In the genomic region with DNA sequence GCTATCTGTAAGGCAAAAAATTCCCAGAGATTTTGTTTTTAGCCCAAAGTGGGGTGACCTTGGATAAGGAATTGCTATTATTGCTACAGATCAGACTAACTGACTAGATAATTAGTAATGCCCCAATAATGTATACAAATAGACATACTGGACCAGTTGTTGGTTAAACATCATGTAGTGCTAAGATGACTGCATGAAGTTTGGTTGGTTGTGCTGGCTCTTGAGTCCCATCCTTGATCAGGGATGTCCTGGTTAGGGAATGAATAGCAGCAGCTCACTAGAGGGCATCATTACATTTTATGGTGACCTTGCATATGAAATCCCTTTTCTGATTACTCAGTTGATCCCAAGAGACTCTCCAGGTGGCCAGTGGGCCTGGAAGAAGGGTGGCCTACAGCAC, we compare ENCODE assay signal across 22 cellular contexts. TPM values are rescaled to one million over a fixed set of nuclear protein-coding genes. Genes with fewer than 3 reads are reported as not detected.
DNase-seq lines count a peak whose midpoint lies in the region; ATAC-seq and TF ChIP-seq lines count a peak whose summit lies in the region.
"Had no signal": no experiment of that assay in that cellular context is flagged by ENCODE, and none has a peak within 500 bp of the region (broad histone marks: within the 10 kb centered on the region; RNA-seq: fewer than 3 reads in every experiment).

No MANE protein-coding gene starts in this region.

- DNase-seq in A673 (ENCODE audit: low spot score) (no peak), GM06990 (ENCODE audit: extremely low read depth, insufficient read length) (no peak), IMR-90 (peak; percentile 50), brain microvascular endothelial cell (no peak), dermis blood vessel endothelial cell (no peak), GM13976 (ENCODE audit: low spot score) (no peak), NCI-H82 treated with DMSO at 0.1 percent for 48 hours (lab: John Stamatoyannopoulos, UW; ENCODE audit: unreplicated experiment) (no peak)
- no peak for DNase-seq in activated T-cell treated with anti-CD3 and anti-CD28 coated beads, Interleukin-2, amount 50 U/mL, for 48 hours
- DNase-seq: C1 segment of cervical spinal cord; CD8-positive, alpha-beta T cell; EL; MG63; NCI-H1417; NCI-H187; NCI-H2107; PC-9; SIG-M5; T-cell had no signal

- dilution Hi-C loops in IMR-90 (cut with HindIII; ENCODE audit: low sequenced_read_pairs, unreplicated experiment) = no loop called here

- H3K9ac ChIP-seq in IMR-90 (ENCODE audit: low read depth, low read length) = no peak overlapping the region

- no peaks in the 10 kb centered on the region for H3K36me3 ChIP-seq in A673 (ENCODE audit: insufficient read depth, low read length, poor library complexity, severe bottlenecking)
- no peaks in the 10 kb centered on the region for H3K36me3 ChIP-seq in GM06990 (ENCODE audit: control insufficient read depth, insufficient read depth, low read length)
- H3K36me3 ChIP-seq in IMR-90 (ENCODE audit: control insufficient read depth, insufficient read depth, low read length) = no peaks in the 10 kb centered on the region; the same call in 1 of the 2 replicates
- H3K36me3 ChIP-seq in brain microvascular endothelial cell (replicated peaks) = no peaks in the 10 kb centered on the region
- H3K36me3 ChIP-seq: HAP-1, MG63 had no signal

- 0 out of 2 replicates have a peak overlapping the region, but pooled peaks have one; percentile 61 for H3K14ac ChIP-seq in IMR-90 (replicated peaks; ENCODE audit: low read depth, low read length)

- no peak overlapping the region for H3K56ac ChIP-seq in IMR-90 (ENCODE audit: extremely low read depth, insufficient read depth, low read length)

- peak overlapping the region; percentile 13; the same call in 1 of the 2 replicates for H4K91ac ChIP-seq in IMR-90 (ENCODE audit: insufficient read depth, low read depth, low read length)

- H3K4ac ChIP-seq in IMR-90 (ENCODE audit: low read depth, low read length) = peak overlapping the region; percentile 55

- H3K9me3 ChIP-seq in A673 (ENCODE audit: low read depth, low read length, poor library complexity, severe bottlenecking) (no peaks in the 10 kb centered on the region), IMR-90 (ENCODE audit: control insufficient read depth, insufficient read depth, low read length) (no peaks in the 10 kb centered on the region)
- H3K9me3 ChIP-seq: MG63 had no signal

- peak overlapping the region; percentile 44; the same call in 1 of the 2 replicates for H2BK120ac ChIP-seq in IMR-90 (ENCODE audit: low read depth, low read length)

- no peak overlapping the region for H3K27ac ChIP-seq in A673 (ENCODE audit: low read depth, low read length, poor library complexity, severe bottlenecking)
- no peak overlapping the region for H3K27ac ChIP-seq in IMR-90 (ENCODE audit: insufficient read depth, low read length)
- no peak overlapping the region for H3K27ac ChIP-seq in brain microvascular endothelial cell
- H3K27ac ChIP-seq: PC-9 had no signal

- H3K4me3 ChIP-seq in A673 (ENCODE audit: low read depth, low read length, poor library complexity, severe bottlenecking) (no peak overlapping the region), GM06990 (replicated peaks; ENCODE audit: low read depth, low read length) (no peak overlapping the region), IMR-90 (ENCODE audit: insufficient read depth, low read depth, low read length) (no peak overlapping the region), brain microvascular endothelial cell (ENCODE audit: low read depth, low read length) (no peak overlapping the region)
- H3K4me3 ChIP-seq: GM12878, GM23338, HAP-1, K562, MG63, PC-9 had no signal

- ATAC-seq in IMR-90 (ENCODE audit: low read depth) = peak; percentile 72
- ATAC-seq: CD8-positive, alpha-beta T cell; GM12878; GM23338; K562; T-cell had no signal

- no peak overlapping the region for H3K4me2 ChIP-seq in IMR-90 (ENCODE audit: low read depth, low read length)
- H3K4me2 ChIP-seq: GM23338, PC-9 had no signal

- H3K27me3 ChIP-seq in A673 (replicated peaks; ENCODE audit: insufficient read depth, low read depth, low read length, poor library complexity) (no peaks in the 10 kb centered on the region), GM06990 (replicated peaks; ENCODE audit: control insufficient read depth, insufficient read depth, low read length) (no peaks in the 10 kb centered on the region), IMR-90 (ENCODE audit: control insufficient read depth, insufficient read depth, low read length) (no peaks in the 10 kb centered on the region), brain microvascular endothelial cell (replicated peaks) (no peaks in the 10 kb centered on the region)
- H3K27me3 ChIP-seq: MG63 had no signal

- no peak overlapping the region for H3K23ac ChIP-seq in IMR-90 (ENCODE audit: low read depth, low read length)

- CTCF ChIA-PET in A673 (lab: Charles Lee) (interaction anchor here (0.6 kb wide), 1 partner anchor 242 kb away, joined by 4 read pairs; no protein-coding TSS in a partner anchor), IMR-90 (lab: Yijun Ruan, JAX) (no interaction called here)

- H2AK9ac ChIP-seq in IMR-90 (replicated peaks; ENCODE audit: low read depth, low read length, poor library complexity) = no peak overlapping the region

- peak overlapping the region; percentile 13; the same call in 1 of the 2 replicates for H2AK5ac ChIP-seq in IMR-90 (ENCODE audit: low read depth, low read length)

- TF ChIP-seq POLR2A in IMR-90 (IDR thresholded peaks at IDR 0.05; ENCODE audit: low read depth, low read length) = no peak

- peak overlapping the region in 1 of 2 experiments; percentile 49; a peak in 2 of 4 replicates for H4K8ac ChIP-seq in IMR-90 (ENCODE audit: low read depth in 2 of 2, low read length in 2 of 2)

- POLR2A ChIA-PET in A673 (lab: Charles Lee; ENCODE audit: low non-redundant PET) = no interaction called here
- POLR2A ChIA-PET in IMR-90 (lab: Charles Lee; ENCODE audit: unreplicated experiment) = no interaction called here

- peaks cover 12% of the 10 kb centered on the region; the same call in 1 of the 2 replicates for H3K9me1 ChIP-seq in IMR-90 (ENCODE audit: insufficient read depth, low read length)

- TF ChIP-seq RAD21 in IMR-90 (IDR thresholded peaks at IDR 0.05; ENCODE audit: low read length) = no peak

- H2BK20ac ChIP-seq in IMR-90 (ENCODE audit: low read depth, low read length) = peak overlapping the region; percentile 38; the same call in 1 of the 2 replicates

- intact Hi-C loops in A673 (cut with micrococcal nuclease; ENCODE audit: unreplicated experiment) (no loop called here), IMR-90 (cut with micrococcal nuclease) (no loop called here)

- no peak overlapping the region for H2BK15ac ChIP-seq in IMR-90 (ENCODE audit: low read depth, low read length)

- H3K79me1 ChIP-seq in IMR-90 (ENCODE audit: low read depth in 1 of 2, low read length in 2 of 2) = peaks cover 9 to 34% of the 10 kb centered on the region in 2 experiments

- BruUV-seq in A673 (replicated peaks; lab: Mats Ljungman, UMichigan) (no TSS peak), IMR-90 (replicated peaks; lab: Mats Ljungman, UMichigan) (no TSS peak)

- H3K4me1 ChIP-seq in A673 (ENCODE audit: insufficient read depth, low read length, poor library complexity, severe bottlenecking) (peaks cover 13% of the 10 kb centered on the region), IMR-90 (ENCODE audit: control insufficient read depth, insufficient read depth, low read length) (peaks cover 11% of the 10 kb centered on the region)
- H3K4me1 ChIP-seq: HAP-1 had no signal

- no peak overlapping the region for H3K18ac ChIP-seq in IMR-90 (ENCODE audit: low read depth, low read length)

- 0 out of 2 replicates have a peak, but pooled peaks cover 4% of the 10 kb centered on the region for H4K20me1 ChIP-seq in IMR-90 (ENCODE audit: insufficient read depth, low read length)

- in situ Hi-C loops in IMR-90 (cut with MboI; ENCODE audit: low sequenced_read_pairs) = loop anchor here (25.0 kb wide), 1 partner anchor 688 kb away; the partner anchor contains the start of genes DOP1A and UBE3D
- in situ Hi-C loops in brain microvascular endothelial cell (cut with HindIII; ENCODE audit: low pct_ligation_motif_present, low sequenced_read_pairs) = no loop called here
- in situ Hi-C loops in GM13976 (cut with MboI; ENCODE audit: low sequenced_read_pairs, unreplicated experiment) = no loop called here

- H4K5ac ChIP-seq in IMR-90 (ENCODE audit: low read depth, low read length) = no peak overlapping the region

- H2AFZ ChIP-seq in IMR-90 (replicated peaks; ENCODE audit: low read length, poor library complexity) = no peak overlapping the region
- H2AFZ ChIP-seq: GM23338, PC-9 had no signal

- H2BK5ac ChIP-seq in IMR-90 (ENCODE audit: low read depth, low read length, poor library complexity, severe bottlenecking) = no peak overlapping the region

- TF ChIP-seq CTCF in A673 (conservative IDR thresholded peaks at IDR 0.05; ENCODE audit: low read depth, low read length) (0 out of 2 replicates have a peak, but pooled peaks have one; percentile 14), GM06990 (IDR thresholded peaks at IDR 0.05; ENCODE audit: insufficient read depth, low read length, poor library complexity, severe bottlenecking) (peak; percentile 15), IMR-90 (conservative IDR thresholded peaks at IDR 0.05; ENCODE audit: low read depth, low read length) (no peak), brain microvascular endothelial cell (IDR thresholded peaks at IDR 0.05; ENCODE audit: low read depth, low read length, missing control alignments) (peak; percentile 10), GM13976 (IDR thresholded peaks at IDR 0.05; ENCODE audit: borderline replicate concordance, control extremely low read depth, extremely low read depth, insufficient read depth, missing control alignments) (no peak)

TF ChIP-seq in IMR-90, 13 proteins besides CTCF, POLR2A, EP300 and RAD21:
- no peak for TF ChIP-seq RFX5 (IDR thresholded peaks at IDR 0.05; ENCODE audit: low read depth, low read length)
- peak; percentile 7 for TF ChIP-seq RCOR1 (IDR thresholded peaks at IDR 0.05; ENCODE audit: insufficient replicate concordance, low read length)
TF ChIP-seq in IMR-90: peak in this region for 1.

RNA-seq across cellular contexts. Expression of gene TPBG, which starts 10.9 kb away (rescaled TPM):
- total RNA-seq in A673 (2021) (66.4 and 67.1 TPM in 2 replicates), IMR-90 (2012; rRNA removed) (19.7 and 20.0 TPM in 2 replicates), dermis blood vessel endothelial cell (8.7 and 9.4 TPM in 2 replicates)
- 71.7 and 75.6 TPM in 2 replicates for polyA plus RNA-seq in IMR-90 (2012; rRNA removed)
- 33.6 and 78.1 TPM in 2 replicates for polyA plus RNA-seq in IMR-90 (2012; cell fraction: cytosol; rRNA removed)
- polyA plus RNA-seq in IMR-90 (2012; cell fraction: nucleus; rRNA removed; ENCODE audit: low replicate concordance) = 167 and 172 TPM in 2 replicates

Comparison
In these comparisons a context has a peak if more than half of its experiments do, and no peak if none do; other contexts are left out.
1. CTCF ChIP-seq: peak in A673 (single experiment), GM06990 (single experiment) and brain microvascular endothelial cell (single experiment); none in IMR-90 (single experiment) and GM13976 (single experiment).